1 cellular context compared by ENCODE assay signal in the genomic region with DNA sequence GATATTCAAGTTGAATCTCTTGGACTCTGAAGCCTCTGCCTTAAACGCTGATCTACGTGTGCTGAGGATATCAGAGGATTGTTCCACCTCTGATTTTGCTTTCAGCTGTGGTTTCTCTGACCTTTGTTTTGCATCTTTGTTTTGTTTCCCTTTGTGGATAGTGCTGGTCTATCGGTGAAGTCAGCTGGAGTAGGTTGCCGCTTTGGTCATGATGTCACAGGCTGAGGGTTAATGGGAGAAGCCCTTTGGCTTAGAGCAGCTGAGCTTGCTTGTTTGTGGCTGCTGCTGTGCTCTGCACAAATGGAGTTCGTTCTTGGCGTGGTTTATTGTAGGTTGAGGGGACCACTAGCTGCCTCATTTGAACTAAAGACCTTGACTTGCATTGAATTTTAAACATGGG.
TF ChIP-seq lines count a peak whose summit lies in the region.

No MANE protein-coding gene starts in this region.

TF ChIP-seq in GM23338, 12 proteins besides CTCF, POLR2A, EP300 and RAD21 (continued from another document):
- TF ChIP-seq, protein P1, sequence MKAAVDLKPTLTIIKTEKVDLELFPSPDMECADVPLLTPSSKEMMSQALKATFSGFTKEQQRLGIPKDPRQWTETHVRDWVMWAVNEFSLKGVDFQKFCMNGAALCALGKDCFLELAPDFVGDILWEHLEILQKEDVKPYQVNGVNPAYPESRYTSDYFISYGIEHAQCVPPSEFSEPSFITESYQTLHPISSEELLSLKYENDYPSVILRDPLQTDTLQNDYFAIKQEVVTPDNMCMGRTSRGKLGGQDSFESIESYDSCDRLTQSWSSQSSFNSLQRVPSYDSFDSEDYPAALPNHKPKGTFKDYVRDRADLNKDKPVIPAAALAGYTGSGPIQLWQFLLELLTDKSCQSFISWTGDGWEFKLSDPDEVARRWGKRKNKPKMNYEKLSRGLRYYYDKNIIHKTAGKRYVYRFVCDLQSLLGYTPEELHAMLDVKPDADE (IDR thresholded peaks at IDR 0.05): no peak
TF ChIP-seq in GM23338: peak in this region for 0.
